In genomic region chr16:53515811-53516210, GRCh38 we compare ENCODE assay signal across 25 cellular contexts. TPM values are rescaled to one million over a fixed set of nuclear protein-coding genes. Genes with fewer than 3 reads are reported as not detected.
DNase-seq lines count a peak whose midpoint lies in the region; ATAC-seq, FAIRE-seq and TF ChIP-seq lines count a peak whose summit lies in the region.
"Had no signal": no experiment of that assay in that cellular context is flagged by ENCODE, and none has a peak within 500 bp of the region (broad histone marks: within the 10 kb centered on the region; RNA-seq: fewer than 3 reads in every experiment).

No MANE protein-coding gene starts in this region.

- H4K20me1 ChIP-seq in endothelial cell of umbilical vein (replicated peaks; ENCODE audit: control insufficient read depth, extremely low read depth, insufficient read depth, low read length): no peaks in the 10 kb centered on the region

- H3K9me3 ChIP-seq in endothelial cell of umbilical vein (replicated peaks; ENCODE audit: control insufficient read depth, insufficient read depth, low read length) (no peaks in the 10 kb centered on the region), psoas muscle (no peaks in the 10 kb centered on the region)
- H3K9me3 ChIP-seq: ascending aorta, SJSA1, testis had no signal

- no peaks in the 10 kb centered on the region for H3K79me2 ChIP-seq in endothelial cell of umbilical vein (ENCODE audit: control insufficient read depth, insufficient read depth, low read length)
- H3K79me2 ChIP-seq: hepatocyte had no signal

- peaks cover 2% of the 10 kb centered on the region for H3K27me3 Mint-ChIP-seq in activated naive CD8-positive, alpha-beta T cell treated with anti-CD3 and anti-CD28 coated beads, Interleukin-2, amount 10 ng/mL, durations not matched to agents 7 days and 5 days
- H3K27me3 Mint-ChIP-seq in activated naive CD8-positive, alpha-beta T cell treated with anti-CD3 and anti-CD28 coated beads for 36 hours: peaks cover 25% of the 10 kb centered on the region
- H3K27me3 Mint-ChIP-seq in progenitor cell of endocrine pancreas: no peaks in the 10 kb centered on the region
- H3K27me3 Mint-ChIP-seq: activated T-cell treated with anti-CD3 and anti-CD28 coated beads, Interleukin-2, amount 50 U/mL, for 24 hours had no signal

- H3K4me3 ChIP-seq in endothelial cell of umbilical vein (replicated peaks in 1 of 3; ENCODE audit: insufficient read depth in 1 of 3, low read depth in 1 of 3, low read length in 3 of 3): no peak overlapping the region
- H3K4me3 ChIP-seq in psoas muscle: no peak overlapping the region
- H3K4me3 ChIP-seq: ascending aorta, hepatocyte, lung, SJSA1, testis had no signal

- DNase-seq in activated naive CD8-positive, alpha-beta T cell treated with anti-CD3 and anti-CD28 coated beads, Interleukin-2, amount 10 ng/mL, durations not matched to agents 7 days and 5 days: no peak
- no peak for DNase-seq in activated naive CD8-positive, alpha-beta T cell treated with anti-CD3 and anti-CD28 coated beads for 36 hours
- DNase-seq in NCI-H524 treated with DMSO at 0.1 percent for 48 hours (lab: John Stamatoyannopoulos, UW): peak; percentile 29
- peak; percentile 38 for DNase-seq in endothelial cell of umbilical vein (ENCODE audit: low read depth, low spot score)
- DNase-seq in psoas muscle: no peak
- DNase-seq in progenitor cell of endocrine pancreas (ENCODE audit: low spot score, unreplicated experiment): no peak
- DNase-seq in SHP77 treated with DMSO at 0.1 percent for 48 hours (lab: John Stamatoyannopoulos, UW): no peak
- DNase-seq in mucosa of gallbladder (ENCODE audit: low spot score): no peak
- DNase-seq: activated T-cell treated with anti-CD3 and anti-CD28 coated beads, Interleukin-2, amount 50 U/mL, for 24 hours; Calu3; erythroblast; foreskin fibroblast; GOT3; NCI-H1105; NCI-H2029; stimulated activated CD4-positive, alpha-beta T cell treated with anti-CD3 and anti-CD28 coated beads, Interleukin-4, amount 100 ng/mL, for 1 hour; stimulated activated naive CD4-positive, alpha-beta T cell; T-helper 1 cell; testis had no signal

- H3K4me3 Mint-ChIP-seq in activated naive CD8-positive, alpha-beta T cell treated with anti-CD3 and anti-CD28 coated beads, Interleukin-2, amount 10 ng/mL, durations not matched to agents 7 days and 5 days: no peak overlapping the region
- no peak overlapping the region for H3K4me3 Mint-ChIP-seq in activated naive CD8-positive, alpha-beta T cell treated with anti-CD3 and anti-CD28 coated beads for 36 hours
- H3K4me3 Mint-ChIP-seq in progenitor cell of endocrine pancreas (ENCODE audit: low read depth): no peak overlapping the region
- H3K4me3 Mint-ChIP-seq: activated T-cell treated with anti-CD3 and anti-CD28 coated beads, Interleukin-2, amount 50 U/mL, for 24 hours had no signal

- no peak for TF ChIP-seq POLR2A in endothelial cell of umbilical vein (IDR thresholded peaks at IDR 0.05; ENCODE audit: low read depth, low read length)

- peak overlapping the region; percentile 27 for H3K27ac Mint-ChIP-seq in activated naive CD8-positive, alpha-beta T cell treated with anti-CD3 and anti-CD28 coated beads, Interleukin-2, amount 10 ng/mL, durations not matched to agents 7 days and 5 days
- no peak overlapping the region for H3K27ac Mint-ChIP-seq in activated naive CD8-positive, alpha-beta T cell treated with anti-CD3 and anti-CD28 coated beads for 36 hours
- no peak overlapping the region for H3K27ac Mint-ChIP-seq in progenitor cell of endocrine pancreas
- H3K27ac Mint-ChIP-seq: activated naive CD4-positive, alpha-beta T cell treated with anti-CD3 and anti-CD28 coated beads, Interleukin-2, amount 50 U/mL, for 72 hours; activated T-cell treated with anti-CD3 and anti-CD28 coated beads, Interleukin-2, amount 50 U/mL, for 24 hours had no signal

- no peaks in the 10 kb centered on the region for H3K27me3 ChIP-seq in endothelial cell of umbilical vein (ENCODE audit: control insufficient read depth in 2 of 2, insufficient read depth in 2 of 2, low read length in 2 of 2)
- H3K27me3 ChIP-seq in psoas muscle (ENCODE audit: insufficient read depth in 3 of 3, low read length in 2 of 3): no peaks in the 10 kb centered on the region
- H3K27me3 ChIP-seq: ascending aorta, hepatocyte, SJSA1, testis had no signal

- H3K4me1 Mint-ChIP-seq in activated naive CD8-positive, alpha-beta T cell treated with anti-CD3 and anti-CD28 coated beads, Interleukin-2, amount 10 ng/mL, durations not matched to agents 7 days and 5 days: peaks cover 44% of the 10 kb centered on the region
- peaks cover 42% of the 10 kb centered on the region for H3K4me1 Mint-ChIP-seq in activated naive CD8-positive, alpha-beta T cell treated with anti-CD3 and anti-CD28 coated beads for 36 hours
- peaks cover 14% of the 10 kb centered on the region for H3K4me1 Mint-ChIP-seq in progenitor cell of endocrine pancreas (ENCODE audit: low read depth)

- H3K4me1 ChIP-seq in endothelial cell of umbilical vein (ENCODE audit: control insufficient read depth, extremely low read depth, insufficient read depth, low read length): peaks cover 39% of the 10 kb centered on the region
- no peaks in the 10 kb centered on the region for H3K4me1 ChIP-seq in psoas muscle
- H3K4me1 ChIP-seq: ascending aorta, testis had no signal

- no peak for ATAC-seq in activated naive CD8-positive, alpha-beta T cell treated with anti-CD3 and anti-CD28 coated beads, Interleukin-2, amount 10 ng/mL, durations not matched to agents 7 days and 5 days (ENCODE audit: low read depth)
- no peak for ATAC-seq in psoas muscle
- ATAC-seq: activated naive CD4-positive, alpha-beta T cell treated with anti-CD3 and anti-CD28 coated beads, Interleukin-2, amount 50 U/mL, for 72 hours; Panc1 had no signal

- peaks cover 17% of the 10 kb centered on the region for H3K36me3 Mint-ChIP-seq in activated naive CD8-positive, alpha-beta T cell treated with anti-CD3 and anti-CD28 coated beads, Interleukin-2, amount 10 ng/mL, durations not matched to agents 7 days and 5 days
- H3K36me3 Mint-ChIP-seq in activated naive CD8-positive, alpha-beta T cell treated with anti-CD3 and anti-CD28 coated beads for 36 hours: peaks cover 13% of the 10 kb centered on the region
- H3K36me3 Mint-ChIP-seq in progenitor cell of endocrine pancreas (ENCODE audit: insufficient read depth): peaks cover 3% of the 10 kb centered on the region

- CTCF ChIA-PET in endothelial cell of umbilical vein (lab: Charles Lee): interaction anchor here (1.2 to 2.0 kb wide), 3 partner anchors 33 to 539 kb away, joined by 3 to 12 read pairs (median 4); no protein-coding TSS in a partner anchor

- H3K36me3 ChIP-seq in endothelial cell of umbilical vein (ENCODE audit: control insufficient read depth in 2 of 2, extremely low read depth in 1 of 2, insufficient read depth in 2 of 2, low read length in 2 of 2) (no peaks in the 10 kb centered on the region), psoas muscle (ENCODE audit: insufficient read depth in 1 of 2, low read depth in 1 of 2) (no peaks in the 10 kb centered on the region)
- H3K36me3 ChIP-seq: ascending aorta, SJSA1 had no signal

- H3K4me2 ChIP-seq in endothelial cell of umbilical vein (ENCODE audit: insufficient read depth, low read length): peak overlapping the region; percentile 12
- H3K4me2 ChIP-seq: hepatocyte had no signal

- POLR2A ChIA-PET in activated naive CD8-positive, alpha-beta T cell treated with anti-CD3 and anti-CD28 coated beads, Interleukin-2, amount 10 ng/mL, durations not matched to agents 7 days and 5 days (lab: Charles Lee): interaction anchor here (1.2 to 4.5 kb wide), 2 partner anchors 12 to 34 kb away, joined by 4 to 39 read pairs; partner anchors contain the start of gene AKTIP
- POLR2A ChIA-PET in endothelial cell of umbilical vein (lab: Charles Lee): interaction anchor here (1.1 kb wide), 1 partner anchor 12 kb away, joined by 3 read pairs; no protein-coding TSS in a partner anchor

- no peak for FAIRE-seq in endothelial cell of umbilical vein (lab: Jason Lieb, UNC)

- dilution Hi-C loops in endothelial cell of umbilical vein (cut with MboI; ENCODE audit: extremely low pct_ligation_motif_present, low sequenced_read_pairs): no loop called here

- 65 to 77% (median 67%) methylated on average over 2 of the region's 2 CpGs for WGBS in psoas muscle, 3 donors

- peak overlapping the region; percentile 97 for H3K27ac ChIP-seq in endothelial cell of umbilical vein (ENCODE audit: insufficient read depth, low read depth, low read length)
- peak overlapping the region; percentile 60 for H3K27ac ChIP-seq in psoas muscle
- H3K27ac ChIP-seq: ascending aorta, hepatocyte, SJSA1, testis had no signal

- TSS peak; percentile 23 for BruUV-seq in endothelial cell of umbilical vein (replicated peaks; lab: Mats Ljungman, UMichigan)

- H3K9me3 Mint-ChIP-seq in activated naive CD8-positive, alpha-beta T cell treated with anti-CD3 and anti-CD28 coated beads, Interleukin-2, amount 10 ng/mL, durations not matched to agents 7 days and 5 days: peaks cover 6% of the 10 kb centered on the region
- H3K9me3 Mint-ChIP-seq in activated naive CD8-positive, alpha-beta T cell treated with anti-CD3 and anti-CD28 coated beads for 36 hours: peaks cover 8% of the 10 kb centered on the region
- H3K9me3 Mint-ChIP-seq in progenitor cell of endocrine pancreas (ENCODE audit: low read depth): peaks cover 3% of the 10 kb centered on the region

- no peak overlapping the region for H2AFZ ChIP-seq in endothelial cell of umbilical vein (ENCODE audit: low read depth, low read length)
- H2AFZ ChIP-seq: hepatocyte had no signal

- peak overlapping the region; percentile 66 for H3K9ac ChIP-seq in endothelial cell of umbilical vein (replicated peaks; ENCODE audit: extremely low read depth, insufficient read depth, low read length)

- no peaks in the 10 kb centered on the region for H3K9me1 ChIP-seq in endothelial cell of umbilical vein (replicated peaks; ENCODE audit: control insufficient read depth, extremely low read depth, insufficient read depth, low read length)

- intact Hi-C loops in endothelial cell of umbilical vein (cut with micrococcal nuclease) (loop anchor here (1.0 to 5.0 kb wide), 6 partner anchors 13 to 1986 kb away; partner anchors contain the start of genes AKTIP, FTO and RPGRIP1L), psoas muscle (cut with DNase I) (no loop called here)

- TF ChIP-seq CTCF in endothelial cell of umbilical vein (IDR thresholded peaks at IDR 0.05; ENCODE audit: extremely low read depth in 1 of 2, insufficient read depth in 1 of 2, low read depth in 1 of 2, low read length in 2 of 2) (no peak), psoas muscle (IDR thresholded peaks at IDR 0.05) (no peak), progenitor cell of endocrine pancreas (IDR thresholded peaks at IDR 0.05; ENCODE audit: unreplicated experiment) (no peak)

RNA-seq across cellular contexts. Expression of gene AKTIP, which starts 12.8 kb away (rescaled TPM):
- 10 to 100 TPM; 60.9 to 66.6 TPM for total RNA-seq in activated naive CD8-positive, alpha-beta T cell treated with anti-CD3 and anti-CD28 coated beads, Interleukin-2, amount 10 ng/mL, durations not matched to agents 7 days and 5 days
- total RNA-seq in activated naive CD8-positive, alpha-beta T cell treated with anti-CD3 and anti-CD28 coated beads for 36 hours: 10 to 100 TPM; 26.6 to 27.1 TPM
- total RNA-seq in endothelial cell of umbilical vein (29.1 and 32.7 TPM in 2 replicates), psoas muscle (10 to 100 TPM; 62.5 to 78.8 (median 66.8) TPM), progenitor cell of endocrine pancreas (36.5 and 43.2 TPM in 2 replicates), mucosa of gallbladder (42.6 TPM)
- polyA plus RNA-seq in endothelial cell of umbilical vein (22.2 and 25.1 TPM in 2 replicates), psoas muscle (10 to 100 TPM; 27.6 to 88.1 (median 44.2) TPM)
- polyA plus RNA-seq in endothelial cell of umbilical vein (2011; cell fraction: cytosol; rRNA removed): 28.2 TPM in 2 replicates
- polyA plus RNA-seq in endothelial cell of umbilical vein (2011; cell fraction: nucleus; rRNA removed): 48.9 and 50.9 TPM in 2 replicates
- 32.0 and 40.1 TPM in 2 replicates for polyA plus RNA-seq in endothelial cell of umbilical vein (2012)
- polyA minus RNA-seq in endothelial cell of umbilical vein: 31.6 and 34.5 TPM in 2 replicates
- 10.1 TPM for polyA minus RNA-seq in endothelial cell of umbilical vein (2011; cell fraction: cytosol; rRNA and poly(A)+ RNA removed)
- polyA minus RNA-seq in endothelial cell of umbilical vein (2011; cell fraction: nucleus; rRNA and poly(A)+ RNA removed): 16.4 and 22.7 TPM in 2 replicates

Comparison
In these comparisons a context has a peak if more than half of its experiments do, and no peak if none do; other contexts are left out.
1. DNase-seq: peak in NCI-H524 treated with DMSO at 0.1 percent for 48 hours (single experiment) and endothelial cell of umbilical vein (single experiment); none in activated naive CD8-positive, alpha-beta T cell treated with anti-CD3 and anti-CD28 coated beads, Interleukin-2, amount 10 ng/mL, durations not matched to agents 7 days and 5 days (single experiment), activated naive CD8-positive, alpha-beta T cell treated with anti-CD3 and anti-CD28 coated beads for 36 hours (single experiment), psoas muscle (0 of 2), progenitor cell of endocrine pancreas (single experiment), SHP77 treated with DMSO at 0.1 percent for 48 hours (single experiment) and mucosa of gallbladder (single experiment).